Comparison of ENCODE assay signal across 29 cellular contexts in genomic region chr2:144675731-144676130, GRCh38.
"Had no signal": no experiment of that assay in that cellular context is flagged by ENCODE, and none has a peak within 500 bp of the region (broad histone marks: within the 10 kb centered on the region; RNA-seq: fewer than 3 reads in every experiment).

No MANE protein-coding gene starts in this region.

- DNase-seq: activated CD4-positive, alpha-beta T cell treated with anti-CD3 and anti-CD28 coated beads for 36 hours; activated CD4-positive, CD25-positive, alpha-beta regulatory T cell; activated naive CD4-positive, alpha-beta T cell treated with Interleukin-2 at 50 U/mL for 16 hours; activated naive CD8-positive, alpha-beta T cell treated with anti-CD3 and anti-CD28 coated beads for 36 hours; activated T-cell treated with anti-CD3 and anti-CD28 coated beads for 4 hours; activated T-cell treated with anti-CD3 and anti-CD28 coated beads, Interleukin-2, amount 50 U/mL, for 72 hours; adrenal gland; aorta; body of pancreas; caudate nucleus; cortex of kidney; effector memory CD8-positive, alpha-beta T cell; head of caudate nucleus; hippocampal formation; kidney; left colon; naive B cell; nephron progenitor cell; ovary; sigmoid colon; small intestine; stimulated activated CD4-positive, alpha-beta T cell treated with anti-CD3 and anti-CD28 coated beads, Interleukin-4, amount 100 ng/mL, for 24 hours; tibial artery had no signal

- H3K27me3 ChIP-seq: adrenal gland, body of pancreas, neutrophil, ovary, sigmoid colon, suprapubic skin, tibial artery had no signal

- ATAC-seq: activated CD4-positive, alpha-beta T cell treated with anti-CD3 and anti-CD28 coated beads for 36 hours; activated T-cell treated with anti-CD3 and anti-CD28 coated beads, Interleukin-2, amount 50 U/mL, for 72 hours; body of pancreas; effector memory CD8-positive, alpha-beta T cell; left colon; stimulated activated effector memory CD8-positive, alpha-beta T cell treated with anti-CD3 and anti-CD28 coated beads, Interleukin-12 subunit alpha, Interleukin-12 subunit beta, amount 100 ng/mL, for 72 hours had no signal

- H3K27ac ChIP-seq: adrenal gland, body of pancreas, neutrophil, ovary, prostate gland, sigmoid colon, suprapubic skin, tibial artery had no signal

- H3K4me3 ChIP-seq: adrenal gland, body of pancreas, ovary, prostate gland, sigmoid colon, suprapubic skin, tibial artery had no signal

- H3K36me3 ChIP-seq: adrenal gland, neutrophil, ovary, prostate gland, sigmoid colon, suprapubic skin, tibial artery had no signal

- H3K9me3 ChIP-seq: adrenal gland, body of pancreas, neutrophil, ovary, prostate gland, sigmoid colon, suprapubic skin, tibial artery had no signal

- H3K4me1 ChIP-seq: adrenal gland, body of pancreas, prostate gland, sigmoid colon, tibial artery had no signal

- H3K27me3 Mint-ChIP-seq: activated CD4-positive, alpha-beta T cell treated with anti-CD3 and anti-CD28 coated beads for 36 hours; effector memory CD8-positive, alpha-beta T cell; naive B cell had no signal

- H3K36me3 Mint-ChIP-seq: activated naive CD8-positive, alpha-beta T cell treated with anti-CD3 and anti-CD28 coated beads for 36 hours; mesothelial cell of epicardium; naive B cell; stimulated activated effector memory CD8-positive, alpha-beta T cell treated with anti-CD3 and anti-CD28 coated beads, Interleukin-12 subunit alpha, Interleukin-12 subunit beta, amount 100 ng/mL, for 72 hours had no signal

- H3K4me1 Mint-ChIP-seq: activated CD4-positive, alpha-beta T cell treated with anti-CD3 and anti-CD28 coated beads for 36 hours; activated naive CD8-positive, alpha-beta T cell treated with anti-CD3 and anti-CD28 coated beads for 36 hours; stimulated activated effector memory CD8-positive, alpha-beta T cell treated with anti-CD3 and anti-CD28 coated beads, Interleukin-12 subunit alpha, Interleukin-12 subunit beta, amount 100 ng/mL, for 72 hours had no signal

- H3K27ac Mint-ChIP-seq: activated CD4-positive, alpha-beta T cell treated with anti-CD3 and anti-CD28 coated beads for 36 hours; activated naive CD8-positive, alpha-beta T cell treated with anti-CD3 and anti-CD28 coated beads for 36 hours; activated T-cell treated with anti-CD3 and anti-CD28 coated beads, Interleukin-2, amount 50 U/mL, for 72 hours; effector memory CD8-positive, alpha-beta T cell; mesothelial cell of epicardium; stimulated activated effector memory CD8-positive, alpha-beta T cell treated with anti-CD3 and anti-CD28 coated beads, Interleukin-12 subunit alpha, Interleukin-12 subunit beta, amount 100 ng/mL, for 72 hours; T-helper 2 cell treated with Interferon-gamma antibody and Interleukin-4, amounts not matched to agents 5 μg/mL and 100 μg/mL, for 36 hours had no signal

- H3K9me3 Mint-ChIP-seq: activated naive CD8-positive, alpha-beta T cell treated with anti-CD3 and anti-CD28 coated beads for 36 hours; effector memory CD8-positive, alpha-beta T cell; naive B cell; nephron progenitor cell; stimulated activated effector memory CD8-positive, alpha-beta T cell treated with anti-CD3 and anti-CD28 coated beads, Interleukin-12 subunit alpha, Interleukin-12 subunit beta, amount 100 ng/mL, for 72 hours; T-helper 2 cell treated with Interferon-gamma antibody and Interleukin-4, amounts not matched to agents 5 μg/mL and 100 μg/mL, for 36 hours had no signal

- H3K4me3 Mint-ChIP-seq: activated CD4-positive, alpha-beta T cell treated with anti-CD3 and anti-CD28 coated beads for 36 hours; activated naive CD8-positive, alpha-beta T cell treated with anti-CD3 and anti-CD28 coated beads for 36 hours; activated T-cell treated with anti-CD3 and anti-CD28 coated beads, Interleukin-2, amount 50 U/mL, for 72 hours; effector memory CD8-positive, alpha-beta T cell; mesothelial cell of epicardium; naive B cell; nephron progenitor cell; stimulated activated effector memory CD8-positive, alpha-beta T cell treated with anti-CD3 and anti-CD28 coated beads, Interleukin-12 subunit alpha, Interleukin-12 subunit beta, amount 100 ng/mL, for 72 hours; T-helper 2 cell treated with Interferon-gamma antibody and Interleukin-4, amounts not matched to agents 5 μg/mL and 100 μg/mL, for 36 hours had no signal
